In genomic region chr10:47987952-47988351, GRCh38 we compare ENCODE assay signal across 5 cellular contexts. TPM values are rescaled to one million over a fixed set of nuclear protein-coding genes. Genes with fewer than 3 reads are reported as not detected.
"Had no signal": no experiment of that assay in that cellular context is flagged by ENCODE, and none has a peak within 500 bp of the region (broad histone marks: within the 10 kb centered on the region; RNA-seq: fewer than 3 reads in every experiment).

No MANE protein-coding gene starts in this region.

RNA-seq across cellular contexts. Expression of gene FAM25C, which starts 11.6 kb away (rescaled TPM):
- total RNA-seq: activated CD8-positive, alpha-beta T cell treated with anti-CD3 and anti-CD28 coated beads, Interleukin-2, amount 10 ng/mL, durations not matched to agents 7 days and 5 days; activated naive CD8-positive, alpha-beta T cell treated with anti-CD3 and anti-CD28 coated beads, Interleukin-2, amount 10 ng/mL, durations not matched to agents 7 days and 5 days; adrenal gland; breast epithelium; SJSA1 had no signal
- polyA plus RNA-seq: adrenal gland had no signal
